In the genomic region with DNA sequence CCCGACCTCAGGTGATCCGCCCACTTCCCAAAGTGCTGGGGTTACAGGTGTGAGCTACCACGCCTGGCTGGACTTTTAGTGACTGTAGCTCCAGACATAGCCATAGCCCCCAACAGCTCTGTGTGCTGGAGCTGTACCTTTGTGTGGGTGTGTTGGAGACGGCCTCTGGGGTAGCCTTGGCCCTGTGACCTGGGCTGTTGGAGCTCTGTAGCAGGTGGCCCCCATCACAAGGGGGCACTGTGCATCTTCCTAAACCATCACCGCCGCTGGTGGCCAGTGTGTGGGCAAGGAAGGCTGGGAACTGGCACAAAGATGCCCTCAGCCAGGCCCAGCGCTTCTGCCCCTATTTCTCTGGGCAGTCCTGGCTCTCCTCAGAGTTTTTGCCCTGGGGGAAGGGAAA, we compare ENCODE assay signal across 8 cellular contexts. TPM values are rescaled to one million over a fixed set of nuclear protein-coding genes. Genes with fewer than 3 reads are reported as not detected.
DNase-seq lines count a peak whose midpoint lies in the region; ATAC-seq and TF ChIP-seq lines count a peak whose summit lies in the region.

No MANE protein-coding gene starts in this region.

- H2AK5ac ChIP-seq in H9 (ENCODE audit: insufficient read length, low read length), result no peak overlapping the region

- H3K14ac ChIP-seq in H9 (ENCODE audit: insufficient read depth, low read length), result no peak overlapping the region

- H3K4me1 Mint-ChIP-seq in H9, result peaks cover 8 to 10% of the 10 kb centered on the region in 2 experiments

- peak; percentile 41 for DNase-seq in COLO829 (ENCODE audit: low spot score)
- DNase-seq in H9, result peak; percentile 79
- peak; percentile 60 to 82 for DNase-seq in PC-9
- peak in 3 of 4 donors; percentile 24 to 42 (median 38) for DNase-seq in body of pancreas
- no peak for DNase-seq in kidney epithelial cell (ENCODE audit: low read depth)
- DNase-seq in superior temporal gyrus (ENCODE audit: extremely low spot score), result peak; percentile 49
- no peak for DNase-seq in OCI-M2 (lab: John Stamatoyannopoulos, UW; ENCODE audit: unreplicated experiment)

- H3K27ac ChIP-seq in H9 (ENCODE audit: insufficient read length, low read depth, low read length) (no peak overlapping the region), PC-9 (no peak overlapping the region), body of pancreas (no peak overlapping the region)

- H3K79me2 ChIP-seq in H9 (ENCODE audit: insufficient read depth, low read length) (no peaks in the 10 kb centered on the region), PC-9 (ENCODE audit: low read depth) (no peaks in the 10 kb centered on the region)

- H3K56ac ChIP-seq in H9 (ENCODE audit: insufficient read length, low read depth, low read length), result no peak overlapping the region

- ATAC-seq in body of pancreas (no peak), GM21381 (IDR thresholded peaks at IDR 0.05; ENCODE audit: unreplicated experiment) (no peak)

- H2AFZ ChIP-seq in H9 (ENCODE audit: low read length) (no peak overlapping the region), PC-9 (no peak overlapping the region)

- no peaks in the 10 kb centered on the region for H3K27me3 ChIP-seq in H9 (ENCODE audit: insufficient read depth, low read length)
- no peaks in the 10 kb centered on the region for H3K27me3 ChIP-seq in PC-9 (ENCODE audit: insufficient read depth, low read depth)
- H3K27me3 ChIP-seq in body of pancreas, result no peaks in the 10 kb centered on the region
- H3K27me3 ChIP-seq in kidney epithelial cell (ENCODE audit: control insufficient read depth, insufficient read depth, low read length), result peaks cover 2% of the 10 kb centered on the region

- intact Hi-C loops in PC-9 (cut with micrococcal nuclease; ENCODE audit: unreplicated experiment) (loop anchor here (1.0 to 5.0 kb wide), 6 partner anchors 40 to 192 kb away; no protein-coding TSS in a partner anchor), body of pancreas (cut with DNase I) (no loop called here)

- H3F3A ChIP-seq in PC-9 (ENCODE audit: insufficient read depth, low read depth), result no peaks in the 10 kb centered on the region; the same call in 1 of the 2 replicates

- H2BK5ac ChIP-seq in H9 (ENCODE audit: insufficient read length, low read length), result no peak overlapping the region

- H2BK120ac ChIP-seq in H9 (ENCODE audit: low read depth, low read length, poor library complexity, severe bottlenecking), result no peak overlapping the region

- no peaks in the 10 kb centered on the region for H3K36me3 Mint-ChIP-seq in H9 (ENCODE audit: insufficient read depth in 1 of 3, low read depth in 3 of 3)

- H3K36me3 ChIP-seq in PC-9 (ENCODE audit: low read depth) (no peaks in the 10 kb centered on the region), body of pancreas (replicated peaks in 1 of 2; ENCODE audit: insufficient read depth in 1 of 2, low read depth in 2 of 2) (no peaks in the 10 kb centered on the region), kidney epithelial cell (ENCODE audit: control insufficient read depth, insufficient read depth, low read length) (no peaks in the 10 kb centered on the region)

- TF ChIP-seq CTCF in H9 (conservative IDR thresholded peaks at IDR 0.05) (peak; percentile 85), PC-9 (conservative IDR thresholded peaks at IDR 0.05) (peak; percentile 84), body of pancreas (IDR thresholded peaks at IDR 0.05) (peak in 3 of 7 experiments; percentile 24 to 34 (median 26)), kidney epithelial cell (IDR thresholded peaks at IDR 0.05; ENCODE audit: insufficient read depth, low read length, poor library complexity, severe bottlenecking) (peak; percentile 59)

- H3K4me1 ChIP-seq in H9 (ENCODE audit: insufficient read depth, low read length), result peaks cover 2% of the 10 kb centered on the region; the same call in 1 of the 2 replicates
- peaks cover 17% of the 10 kb centered on the region for H3K4me1 ChIP-seq in PC-9 (replicated peaks; ENCODE audit: insufficient read depth)
- peaks cover 22% of the 10 kb centered on the region for H3K4me1 ChIP-seq in body of pancreas

- H4K20me1 ChIP-seq in H9 (ENCODE audit: control insufficient read depth, insufficient read depth, insufficient read length) (no peaks in the 10 kb centered on the region), PC-9 (ENCODE audit: insufficient read depth) (no peaks in the 10 kb centered on the region)

- H3K23me2 ChIP-seq in H9 (ENCODE audit: insufficient read length, low read depth, low read length, poor library complexity, severe bottlenecking), result no peaks in the 10 kb centered on the region

- no peak overlapping the region for H2BK20ac ChIP-seq in H9 (ENCODE audit: low read depth, low read length, poor library complexity, severe bottlenecking)

- H3K4me3 ChIP-seq in PC-9 (no peak overlapping the region), body of pancreas (no peak overlapping the region), kidney epithelial cell (ENCODE audit: low read depth, low read length) (no peak overlapping the region)

- no peaks in the 10 kb centered on the region for H3K79me1 ChIP-seq in H9 (ENCODE audit: insufficient read depth, low read depth, low read length, poor library complexity, severe bottlenecking)

- no peak overlapping the region for H4K91ac ChIP-seq in H9 (ENCODE audit: insufficient read length, low read depth, low read length)

- CTCF ChIA-PET in PC-9 (lab: Charles Lee), result interaction anchor here (0.7 to 1.5 kb wide), 7 partner anchors 35 to 193 kb away, joined by 3 to 9 read pairs (median 5); a partner anchor contains a TSS

- no peak overlapping the region for H4K8ac ChIP-seq in H9 (replicated peaks; ENCODE audit: insufficient read length, low read depth, low read length)

- TF ChIP-seq POLR2A in body of pancreas (IDR thresholded peaks at IDR 0.05), result no peak

- H2BK15ac ChIP-seq in H9 (ENCODE audit: low read depth, low read length), result no peak overlapping the region

- no peak overlapping the region for H4K5ac ChIP-seq in H9 (ENCODE audit: insufficient read length, low read depth, low read length)

- H3K9me3 ChIP-seq in H9 (ENCODE audit: control insufficient read depth, low read depth, low read length), result no peaks in the 10 kb centered on the region
- H3K9me3 ChIP-seq in PC-9 (ENCODE audit: insufficient read depth, low read depth), result no peaks in the 10 kb centered on the region
- no peaks in the 10 kb centered on the region for H3K9me3 ChIP-seq in body of pancreas

- no peak overlapping the region for H2BK12ac ChIP-seq in H9 (ENCODE audit: insufficient read length, low read depth, low read length)

- H3K4me2 ChIP-seq in H9 (ENCODE audit: insufficient read depth, insufficient read length, low read length), result no peak overlapping the region
- no peak overlapping the region for H3K4me2 ChIP-seq in PC-9

- no peak overlapping the region for H3K4me3 Mint-ChIP-seq in H9

- BruUV-seq in PC-9 (replicated peaks; lab: Mats Ljungman, UMichigan), result no TSS peak

- H3K27me3 Mint-ChIP-seq in H9 (ENCODE audit: low read depth), result peaks cover 2% of the 10 kb centered on the region; the same call in 1 of the 2 replicates

- H3K9ac ChIP-seq in H9 (ENCODE audit: extremely low read depth, insufficient read length, low read length), result no peak overlapping the region

- H3K23ac ChIP-seq in H9 (ENCODE audit: insufficient read length, low read depth, low read length), result no peak overlapping the region

- no peak overlapping the region for H3K18ac ChIP-seq in H9 (ENCODE audit: insufficient read length, low read depth, low read length)

- H3K9me3 Mint-ChIP-seq in H9, result no peaks in the 10 kb centered on the region

- no peak overlapping the region for H3T11ph ChIP-seq in H9 (ENCODE audit: low read length)

- no peaks in the 10 kb centered on the region for H3K9me2 ChIP-seq in PC-9 (ENCODE audit: insufficient read depth)

- no peak overlapping the region; a peak in 1 of 7 replicates for H3K27ac Mint-ChIP-seq in H9

- POLR2A ChIA-PET in PC-9 (lab: Charles Lee; ENCODE audit: unreplicated experiment), result interaction anchor here (0.5 kb wide), 1 partner anchor 98 kb away, joined by 3 read pairs; no protein-coding TSS in a partner anchor

- H3K4ac ChIP-seq in H9 (ENCODE audit: low read depth, low read length), result no peak overlapping the region

- no CpG with 5 or more reads among the region's 7 CpGs for WGBS in H9 (ENCODE audit: extremely low coverage, insufficient read length, low lambda C conversion rate)
- 75% methylated on average over 7 of the region's 7 CpGs; no CpG with 5 or more reads in 1 of the 2 donors for WGBS in body of pancreas, 2 donors

RNA-seq across cellular contexts. Expression of a gene that starts 38.4 kb away (rescaled TPM):
- total RNA-seq in H9 (2021) (0.83 and 0.99 TPM in 2 replicates), PC-9 (2021) (9.0 and 17.5 TPM in 2 replicates), body of pancreas (1 to 10 TPM; 1.0 to 2.3 TPM), kidney epithelial cell (0.14 and 0.67 TPM in 2 replicates)

Comparison
In these comparisons a context has a peak if more than half of its experiments do, and no peak if none do; other contexts are left out.
1. DNase-seq: peak in COLO829 (single experiment), H9 (single experiment), PC-9 (2 of 2), body of pancreas (3 of 4) and superior temporal gyrus (single experiment); none in kidney epithelial cell (single experiment) and OCI-M2 (single experiment).